Comparison of ENCODE assay signal across 2 cellular contexts in the genomic region with DNA sequence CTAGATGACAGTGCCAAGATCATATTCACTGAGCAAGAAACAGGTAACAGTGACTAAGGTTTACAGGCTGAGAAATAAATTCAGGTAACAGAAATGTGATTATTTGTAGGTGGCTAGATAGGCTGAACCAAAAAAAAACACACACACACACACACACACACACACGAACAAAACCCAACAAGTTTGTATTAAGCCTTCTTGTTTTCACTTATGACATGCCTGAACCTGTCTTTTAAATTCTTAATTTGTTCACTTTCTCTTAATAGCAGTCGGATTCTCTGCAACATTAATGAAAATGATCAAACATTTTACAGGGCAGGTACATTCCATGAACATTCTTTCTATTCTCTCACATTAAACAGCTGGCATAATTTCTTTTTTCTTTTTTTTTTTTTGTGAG.
TF ChIP-seq lines count a peak whose summit lies in the region.

No MANE protein-coding gene starts in this region.

TF ChIP-seq in GM12878, 131 proteins besides CTCF, POLR2A, EP300 and RAD21:
- no peak for TF ChIP-seq RB1 (IDR thresholded peaks at IDR 0.05; ENCODE audit: borderline replicate concordance)
- TF ChIP-seq ZNF622 (IDR thresholded peaks at IDR 0.05), result no peak
- no peak for TF ChIP-seq CBX3 (IDR thresholded peaks at IDR 0.05; ENCODE audit: borderline replicate concordance, low read depth)
- no peak for TF ChIP-seq POU2F2 (IDR thresholded peaks at IDR 0.05; ENCODE audit: borderline replicate concordance, low read depth, low read length)
- TF ChIP-seq HCFC1 (IDR thresholded peaks at IDR 0.05; ENCODE audit: low read length), result no peak
- TF ChIP-seq MTA2 (IDR thresholded peaks at IDR 0.05; ENCODE audit: low read depth), result no peak
- no peak for TF ChIP-seq ZNF384 (IDR thresholded peaks at IDR 0.05; ENCODE audit: borderline replicate concordance, low read depth, low read length)
- TF ChIP-seq CBFB (IDR thresholded peaks at IDR 0.05; ENCODE audit: low read depth), result no peak
- TF ChIP-seq FOS (IDR thresholded peaks at IDR 0.05; ENCODE audit: borderline replicate concordance, extremely low read depth, insufficient read length), result no peak
- TF ChIP-seq NFXL1 (IDR thresholded peaks at IDR 0.05; ENCODE audit: borderline replicate concordance), result no peak
- no peak for TF ChIP-seq MEF2B (IDR thresholded peaks at IDR 0.05; ENCODE audit: partially characterized antibody, poor library complexity, severe bottlenecking)
- TF ChIP-seq, protein P1, sequence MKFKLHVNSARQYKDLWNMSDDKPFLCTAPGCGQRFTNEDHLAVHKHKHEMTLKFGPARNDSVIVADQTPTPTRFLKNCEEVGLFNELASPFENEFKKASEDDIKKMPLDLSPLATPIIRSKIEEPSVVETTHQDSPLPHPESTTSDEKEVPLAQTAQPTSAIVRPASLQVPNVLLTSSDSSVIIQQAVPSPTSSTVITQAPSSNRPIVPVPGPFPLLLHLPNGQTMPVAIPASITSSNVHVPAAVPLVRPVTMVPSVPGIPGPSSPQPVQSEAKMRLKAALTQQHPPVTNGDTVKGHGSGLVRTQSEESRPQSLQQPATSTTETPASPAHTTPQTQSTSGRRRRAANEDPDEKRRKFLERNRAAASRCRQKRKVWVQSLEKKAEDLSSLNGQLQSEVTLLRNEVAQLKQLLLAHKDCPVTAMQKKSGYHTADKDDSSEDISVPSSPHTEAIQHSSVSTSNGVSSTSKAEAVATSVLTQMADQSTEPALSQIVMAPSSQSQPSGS (IDR thresholded peaks at IDR 0.05; ENCODE audit: low read length), result no peak
- TF ChIP-seq SMC3 (IDR thresholded peaks at IDR 0.05; ENCODE audit: borderline replicate concordance, low read length), result no peak
- TF ChIP-seq SUZ12 (IDR thresholded peaks at IDR 0.05; ENCODE audit: unreplicated experiment), result no peak
- TF ChIP-seq, protein P2, sequence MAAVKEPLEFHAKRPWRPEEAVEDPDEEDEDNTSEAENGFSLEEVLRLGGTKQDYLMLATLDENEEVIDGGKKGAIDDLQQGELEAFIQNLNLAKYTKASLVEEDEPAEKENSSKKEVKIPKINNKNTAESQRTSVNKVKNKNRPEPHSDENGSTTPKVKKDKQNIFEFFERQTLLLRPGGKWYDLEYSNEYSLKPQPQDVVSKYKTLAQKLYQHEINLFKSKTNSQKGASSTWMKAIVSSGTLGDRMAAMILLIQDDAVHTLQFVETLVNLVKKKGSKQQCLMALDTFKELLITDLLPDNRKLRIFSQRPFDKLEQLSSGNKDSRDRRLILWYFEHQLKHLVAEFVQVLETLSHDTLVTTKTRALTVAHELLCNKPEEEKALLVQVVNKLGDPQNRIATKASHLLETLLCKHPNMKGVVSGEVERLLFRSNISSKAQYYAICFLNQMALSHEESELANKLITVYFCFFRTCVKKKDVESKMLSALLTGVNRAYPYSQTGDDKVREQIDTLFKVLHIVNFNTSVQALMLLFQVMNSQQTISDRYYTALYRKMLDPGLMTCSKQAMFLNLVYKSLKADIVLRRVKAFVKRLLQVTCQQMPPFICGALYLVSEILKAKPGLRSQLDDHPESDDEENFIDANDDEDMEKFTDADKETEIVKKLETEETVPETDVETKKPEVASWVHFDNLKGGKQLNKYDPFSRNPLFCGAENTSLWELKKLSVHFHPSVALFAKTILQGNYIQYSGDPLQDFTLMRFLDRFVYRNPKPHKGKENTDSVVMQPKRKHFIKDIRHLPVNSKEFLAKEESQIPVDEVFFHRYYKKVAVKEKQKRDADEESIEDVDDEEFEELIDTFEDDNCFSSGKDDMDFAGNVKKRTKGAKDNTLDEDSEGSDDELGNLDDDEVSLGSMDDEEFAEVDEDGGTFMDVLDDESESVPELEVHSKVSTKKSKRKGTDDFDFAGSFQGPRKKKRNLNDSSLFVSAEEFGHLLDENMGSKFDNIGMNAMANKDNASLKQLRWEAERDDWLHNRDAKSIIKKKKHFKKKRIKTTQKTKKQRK (IDR thresholded peaks at IDR 0.05; ENCODE audit: low read depth, low read length), result no peak

TF ChIP-seq in endothelial cell of umbilical vein, 7 proteins besides CTCF, POLR2A, EP300 and RAD21:
- TF ChIP-seq FOS (IDR thresholded peaks at IDR 0.05; ENCODE audit: borderline replicate concordance, insufficient read depth, low read length) (no peak), GATA2 (IDR thresholded peaks at IDR 0.05; ENCODE audit: insufficient read depth, insufficient read length, low read depth, low read length) (no peak), EZH2 (IDR thresholded peaks at IDR 0.05; ENCODE audit: borderline replicate concordance, low read depth, low read length, severe bottlenecking) (no peak), MYC (IDR thresholded peaks at IDR 0.05; ENCODE audit: low read depth, low read length) (no peak), JUN (IDR thresholded peaks at IDR 0.05; ENCODE audit: borderline replicate concordance, insufficient read depth, insufficient read length, low read depth) (no peak), POLR2AphosphoS5 (IDR thresholded peaks at IDR 0.05; ENCODE audit: insufficient read depth, low read depth, low read length) (no peak)
- TF ChIP-seq, protein P3, sequence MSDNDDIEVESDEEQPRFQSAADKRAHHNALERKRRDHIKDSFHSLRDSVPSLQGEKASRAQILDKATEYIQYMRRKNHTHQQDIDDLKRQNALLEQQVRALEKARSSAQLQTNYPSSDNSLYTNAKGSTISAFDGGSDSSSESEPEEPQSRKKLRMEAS (IDR thresholded peaks at IDR 0.05; ENCODE audit: insufficient read depth, insufficient read length), result no peak
TF ChIP-seq in endothelial cell of umbilical vein: peak in this region for 0.
